1 cellular context compared by ENCODE assay signal in the genomic region with DNA sequence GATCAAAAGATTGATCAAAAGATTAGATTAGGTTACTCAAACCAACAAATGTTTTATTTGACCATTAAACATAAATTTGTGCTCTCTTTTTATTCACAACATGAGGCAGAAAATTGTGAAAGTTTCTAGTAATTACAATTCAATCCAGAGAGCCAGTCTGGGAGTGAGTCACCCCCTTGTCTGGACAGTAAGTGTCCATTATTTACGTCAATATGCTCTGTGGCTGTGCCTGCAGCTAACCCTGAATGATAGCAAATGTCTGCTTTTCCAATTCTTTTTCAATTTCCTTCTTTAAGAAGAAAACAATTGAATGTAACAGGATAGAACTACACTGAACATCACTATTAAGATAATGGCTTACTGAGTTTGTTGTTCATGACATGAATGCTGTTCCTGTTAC.
TF ChIP-seq lines count a peak whose summit lies in the region.

No MANE protein-coding gene starts in this region.

TF ChIP-seq in endothelial cell of umbilical vein, 7 proteins besides CTCF, POLR2A, EP300 and RAD21:
- TF ChIP-seq POLR2AphosphoS5 (IDR thresholded peaks at IDR 0.05; ENCODE audit: insufficient read depth, low read depth, low read length) (no peak), JUN (IDR thresholded peaks at IDR 0.05; ENCODE audit: borderline replicate concordance, insufficient read depth, insufficient read length, low read depth) (peak; percentile 71), FOS (IDR thresholded peaks at IDR 0.05; ENCODE audit: borderline replicate concordance, insufficient read depth, low read length) (peak; percentile 88), GATA2 (IDR thresholded peaks at IDR 0.05; ENCODE audit: insufficient read depth, insufficient read length, low read depth, low read length) (no peak), MYC (IDR thresholded peaks at IDR 0.05; ENCODE audit: low read depth, low read length) (no peak), EZH2 (IDR thresholded peaks at IDR 0.05; ENCODE audit: borderline replicate concordance, low read depth, low read length, severe bottlenecking) (no peak)
- TF ChIP-seq, protein P1, sequence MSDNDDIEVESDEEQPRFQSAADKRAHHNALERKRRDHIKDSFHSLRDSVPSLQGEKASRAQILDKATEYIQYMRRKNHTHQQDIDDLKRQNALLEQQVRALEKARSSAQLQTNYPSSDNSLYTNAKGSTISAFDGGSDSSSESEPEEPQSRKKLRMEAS (IDR thresholded peaks at IDR 0.05; ENCODE audit: insufficient read depth, insufficient read length) = no peak
TF ChIP-seq in endothelial cell of umbilical vein: peak in this region for 2.
